ENCODE assay signal across 21 cellular contexts in the genomic region with DNA sequence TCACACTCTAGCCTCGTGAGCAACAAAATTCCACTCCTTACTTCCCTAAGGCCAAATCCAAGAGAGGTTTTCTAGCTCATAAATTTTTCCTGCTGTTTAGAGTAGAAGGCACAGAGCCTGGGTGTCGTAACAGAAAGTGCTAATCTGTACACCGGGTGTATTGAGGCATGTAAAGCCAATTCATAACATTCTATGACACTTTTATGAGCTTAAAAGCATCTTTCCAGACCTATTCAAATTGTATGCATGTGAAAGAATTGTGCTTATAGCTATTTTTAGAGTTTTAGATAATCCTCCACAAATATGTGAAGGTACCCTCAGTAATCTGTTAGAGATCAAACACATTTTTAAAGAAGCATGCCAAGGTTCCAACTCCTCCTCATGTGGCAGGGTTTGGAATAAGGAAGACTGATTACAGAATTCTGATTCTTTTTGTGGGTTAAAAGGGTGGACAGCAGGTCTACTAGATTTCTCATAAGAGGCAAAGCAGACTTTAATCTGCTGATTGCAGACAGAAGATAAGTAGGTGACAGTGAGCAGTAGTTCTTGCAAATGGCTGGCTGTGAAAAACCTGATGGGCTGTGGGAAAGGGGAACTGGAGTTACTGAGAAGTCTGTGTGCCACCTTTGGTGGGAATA. TPM values are rescaled to one million over a fixed set of nuclear protein-coding genes. Genes with fewer than 3 reads are reported as not detected.
A peak's percentile ranks its signal among the peaks of the same experiment; 100 is the strongest.
DNase-seq lines count a peak whose midpoint lies in the region; ATAC-seq and TF ChIP-seq lines count a peak whose summit lies in the region.
"Had no signal": no experiment of that assay in that cellular context is flagged by ENCODE, and none has a peak within 500 bp of the region (broad histone marks: within the 10 kb centered on the region; RNA-seq: fewer than 3 reads in every experiment).

No MANE protein-coding gene starts in this region.

- no peaks in the 10 kb centered on the region for H3K79me1 ChIP-seq in mesenchymal stem cell (replicated peaks; ENCODE audit: low read length, poor library complexity, severe bottlenecking)

- no peaks in the 10 kb centered on the region for H3F3A ChIP-seq in GM23248 (ENCODE audit: insufficient read depth)

- H3K14ac ChIP-seq in mesenchymal stem cell (ENCODE audit: low read length in 2 of 2): no peak overlapping the region

- no peak overlapping the region for H3K23ac ChIP-seq in mesenchymal stem cell (ENCODE audit: low read length in 2 of 2)

- H3K9ac ChIP-seq in GM23248 (no peak overlapping the region), mesenchymal stem cell (ENCODE audit: low read length) (no peak overlapping the region)

- H3K4me1 ChIP-seq in GM23248 (ENCODE audit: insufficient read depth) (no peaks in the 10 kb centered on the region), mesenchymal stem cell (ENCODE audit: control insufficient read depth, insufficient read depth, low read depth, low read length) (peaks cover 4% of the 10 kb centered on the region), testis (no peaks in the 10 kb centered on the region)

- DNase-seq in AG09309 (ENCODE audit: low read depth) (peak; percentile 41), GM23248 (peak; percentile 2), amniotic epithelial cell (ENCODE audit: low read depth) (peak; percentile 68), mesenchymal stem cell (peak; percentile 58), NCI-H1048 (lab: John Stamatoyannopoulos, UW) (no peak), testis (no peak)
- DNase-seq: activated CD4-positive, alpha-beta T cell treated with anti-CD3 and anti-CD28 coated beads, Interleukin-2, amount 10 ng/mL, durations not matched to agents 24 days and 14 days; activated naive CD8-positive, alpha-beta T cell treated with anti-CD3 and anti-CD28 coated beads, Interleukin-2, amount 50 U/mL, for 24 hours; dermis blood vessel endothelial cell; NK-92 treated with Interleukin-12 subunit alpha and Interleukin-12 subunit beta, amount 100 ng/mL, for 24 hours; nucleus accumbens; retina had no signal

- no peak overlapping the region for H3K18ac ChIP-seq in mesenchymal stem cell (ENCODE audit: low read depth in 1 of 2, low read length in 2 of 2)

- H3K9me2 ChIP-seq in GM23248 (ENCODE audit: insufficient read depth): no peaks in the 10 kb centered on the region

- no peak overlapping the region for H3K4ac ChIP-seq in mesenchymal stem cell (ENCODE audit: low read depth in 1 of 2, low read length in 2 of 2)

- H2BK12ac ChIP-seq in mesenchymal stem cell (ENCODE audit: low read length in 2 of 2): no peak overlapping the region

- H2BK5ac ChIP-seq in mesenchymal stem cell (ENCODE audit: low read depth, low read length, poor library complexity, severe bottlenecking): no peak overlapping the region

- H3K4me3 ChIP-seq in AG09309 (ENCODE audit: control insufficient read depth, low read depth, low read length) (no peak overlapping the region), GM23248 (no peak overlapping the region), mesenchymal stem cell (ENCODE audit: insufficient read depth in 1 of 2, low read depth in 1 of 2, low read length in 2 of 2) (no peak overlapping the region), testis (no peak overlapping the region)

- no peak for TF ChIP-seq CTCF in AG09309 (IDR thresholded peaks at IDR 0.05; ENCODE audit: control insufficient read depth, insufficient read depth, low read depth, low read length, missing control alignments)
- TF ChIP-seq CTCF in testis (IDR thresholded peaks at IDR 0.05): no peak

- no peak overlapping the region for H2BK120ac ChIP-seq in mesenchymal stem cell (ENCODE audit: low read depth, low read length)

- no peaks in the 10 kb centered on the region for H3K9me3 ChIP-seq in GM23248 (ENCODE audit: low read depth)
- H3K9me3 ChIP-seq in mesenchymal stem cell (ENCODE audit: control insufficient read depth, low read length): no peaks in the 10 kb centered on the region
- no peaks in the 10 kb centered on the region for H3K9me3 ChIP-seq in testis

- H3K27me3 ChIP-seq in GM23248 (replicated peaks; ENCODE audit: insufficient read depth): no peaks in the 10 kb centered on the region
- H3K27me3 ChIP-seq in mesenchymal stem cell (ENCODE audit: control insufficient read depth in 1 of 2, insufficient read depth in 1 of 2, low read length in 2 of 2): peaks cover 0 to 38% of the 10 kb centered on the region in 2 experiments
- H3K27me3 ChIP-seq in testis: no peaks in the 10 kb centered on the region

- H2AFZ ChIP-seq in GM23248: no peak overlapping the region
- H2AFZ ChIP-seq in mesenchymal stem cell (ENCODE audit: low read depth, low read length): no peak overlapping the region

- ATAC-seq in HG02798 (IDR thresholded peaks at IDR 0.05; ENCODE audit: poor library complexity, unreplicated experiment): no peak
- no peak for ATAC-seq in GM21515 (IDR thresholded peaks at IDR 0.05; ENCODE audit: unreplicated experiment)
- ATAC-seq: activated naive CD8-positive, alpha-beta T cell treated with anti-CD3 and anti-CD28 coated beads, Interleukin-2, amount 50 U/mL, for 24 hours had no signal

- no peaks in the 10 kb centered on the region for H4K20me1 ChIP-seq in GM23248 (ENCODE audit: insufficient read depth)

- H3K4me2 ChIP-seq in GM23248 (ENCODE audit: unreplicated experiment): no peak overlapping the region
- H3K4me2 ChIP-seq in mesenchymal stem cell (ENCODE audit: low read length, poor library complexity, severe bottlenecking): no peak overlapping the region

- H4K8ac ChIP-seq in mesenchymal stem cell (ENCODE audit: low read length): no peak overlapping the region

- H3K27ac ChIP-seq in GM23248 (no peak overlapping the region), mesenchymal stem cell (ENCODE audit: low read length, poor library complexity, severe bottlenecking) (peak overlapping the region; percentile 12), testis (no peak overlapping the region)

- H2BK15ac ChIP-seq in mesenchymal stem cell (ENCODE audit: low read depth, poor library complexity, severe bottlenecking): no peak overlapping the region

- 25 to 31% methylated on average over 3 of the region's 3 CpGs for WGBS in GM23248 (ENCODE audit: low coverage in 1 of 2, low lambda C conversion rate in 2 of 2, missing lambda C conversion rate in 2 of 2), 2 experiments
- no CpG with 5 or more reads among the region's 3 CpGs for WGBS in mesenchymal stem cell
- WGBS in testis, 2 donors: 46 to 52% methylated on average over 2 to 3 of the region's 3 CpGs

- H4K91ac ChIP-seq in mesenchymal stem cell (ENCODE audit: low read length): no peak overlapping the region

- H3K36me3 ChIP-seq in GM23248 (ENCODE audit: low read depth): no peaks in the 10 kb centered on the region
- no peaks in the 10 kb centered on the region for H3K36me3 ChIP-seq in mesenchymal stem cell (ENCODE audit: control insufficient read depth in 1 of 2, insufficient read depth in 2 of 2, low read depth in 1 of 2, low read length in 2 of 2)
- H3K36me3 ChIP-seq in testis (ENCODE audit: low read depth, missing control alignments): no peaks in the 10 kb centered on the region

- no peaks in the 10 kb centered on the region for H3K79me2 ChIP-seq in GM23248 (ENCODE audit: insufficient read depth)

- intact Hi-C loops in testis (cut with DNase I; ENCODE audit: low total_unique reads): no loop called here

- no peak for TF ChIP-seq POLR2A in testis (IDR thresholded peaks at IDR 0.05)

- H2AK5ac ChIP-seq in mesenchymal stem cell (ENCODE audit: low read length, severe bottlenecking): no peak overlapping the region

- in situ Hi-C loops in GM23248 (cut with MboI): no loop called here

RNA-seq across cellular contexts. Expression of a gene that starts 25.5 kb away (rescaled TPM):
- 2.3 and 2.4 TPM in 2 replicates for total RNA-seq in GM23248 (2014; rRNA removed; shearing (Covaris generic))
- polyA plus RNA-seq in GM23248 (2016; fragmentation: Nextera tagmentation; extraction: Ambion mirVana): 1.0 and 1.1 TPM in 2 replicates
- polyA plus RNA-seq in mesenchymal stem cell (2013, experiment 1 of 2): 7.1 TPM
- 7.3 TPM for polyA plus RNA-seq in mesenchymal stem cell (2013, experiment 2 of 2)
- 1 to 10 TPM; 3.8 to 5.4 TPM for total RNA-seq in testis
- 2.4 TPM for polyA plus RNA-seq in testis (ENCODE audit: insufficient read depth, low read depth, low replicate concordance)
- total RNA-seq: activated CD4-positive, alpha-beta T cell treated with anti-CD3 and anti-CD28 coated beads, Interleukin-2, amount 10 ng/mL, durations not matched to agents 24 days and 14 days; activated T-helper 2 cell treated with anti-CD3 and anti-CD28 coated beads, Interferon-gamma antibody, Interleukin-2, Interleukin-4, amounts not matched to agents 10 μg/mL and 5 μg/mL and 100 μg/mL, durations not matched to agents 14 hours and 24 hours and 36 hours; RPMI7951 had no signal

RNA-seq across cellular contexts. Expression of a gene that starts 30.2 kb away (rescaled TPM):
- total RNA-seq in GM23248 (2014; rRNA removed; shearing (Covaris generic)): not detected in 2 replicates
- not detected in 2 replicates for polyA plus RNA-seq in GM23248 (2016; fragmentation: Nextera tagmentation; extraction: Ambion mirVana)
- not detected for polyA plus RNA-seq in mesenchymal stem cell (2013, experiment 1 of 2)
- not detected for polyA plus RNA-seq in mesenchymal stem cell (2013, experiment 2 of 2)
- total RNA-seq in testis: 10 to 100 TPM in 1 of 2 donors, 1 to 10 TPM in 1; 9.4 to 13.7 TPM
- 11.2 TPM for polyA plus RNA-seq in testis (ENCODE audit: insufficient read depth, low read depth, low replicate concordance)
- total RNA-seq: activated CD4-positive, alpha-beta T cell treated with anti-CD3 and anti-CD28 coated beads, Interleukin-2, amount 10 ng/mL, durations not matched to agents 24 days and 14 days; activated T-helper 2 cell treated with anti-CD3 and anti-CD28 coated beads, Interferon-gamma antibody, Interleukin-2, Interleukin-4, amounts not matched to agents 10 μg/mL and 5 μg/mL and 100 μg/mL, durations not matched to agents 14 hours and 24 hours and 36 hours; cardiac septum; Daoy; dermis blood vessel endothelial cell; liver; MCF 10A; RPMI7951 had no signal
- polyA plus RNA-seq: esophagus, liver had no signal

Comparison
In these comparisons a context has a peak if more than half of its experiments do, and no peak if none do; other contexts are left out.
1. DNase-seq: peak in AG09309 (single experiment), GM23248 (single experiment), amniotic epithelial cell (single experiment) and mesenchymal stem cell (single experiment); none in NCI-H1048 (single experiment) and testis (single experiment).
2. RNA of a gene that starts 30.2 kb away (total RNA-seq): 9.4 to 13.7 TPM in testis; not detected in GM23248; every median in the first group is over 10 times any median in the second.